9 cellular contexts compared by ENCODE assay signal in the genomic region with DNA sequence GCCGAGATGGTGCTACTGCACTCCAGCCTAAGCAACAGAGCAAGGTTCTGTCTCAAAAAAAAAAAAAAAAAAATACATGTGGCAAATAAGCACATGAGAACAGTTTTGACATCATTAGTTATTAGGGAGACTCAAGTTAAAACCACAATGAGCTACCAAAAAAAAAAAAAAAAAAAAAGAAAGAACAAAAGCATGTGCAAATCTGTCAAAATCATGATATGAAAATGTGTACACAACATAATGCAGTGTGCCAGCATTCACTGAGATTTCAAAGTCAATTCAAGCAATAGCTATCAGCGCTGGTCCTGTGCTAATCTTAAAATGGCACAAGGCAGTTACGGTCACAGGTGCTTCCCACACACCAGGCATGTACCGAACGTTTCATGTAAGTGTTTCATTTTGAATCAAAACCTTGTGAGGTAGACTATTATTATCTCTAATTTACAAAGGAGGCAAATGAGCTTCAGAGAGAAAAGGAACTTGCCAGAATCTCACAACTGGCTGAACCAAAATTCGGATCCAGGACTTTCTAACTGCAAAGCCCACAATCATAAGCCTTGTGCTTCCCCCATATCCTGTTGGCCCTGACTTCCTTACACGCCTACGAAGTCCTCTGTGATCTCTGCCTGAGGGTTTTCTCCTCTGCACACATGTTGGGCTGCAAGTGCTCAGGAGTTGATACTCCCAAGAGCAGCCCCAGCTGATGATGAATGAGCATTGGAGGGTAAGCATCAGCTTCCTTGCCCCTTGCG.
DNase-seq lines count a peak whose midpoint lies in the region; ATAC-seq and TF ChIP-seq lines count a peak whose summit lies in the region.
"Had no signal": no experiment of that assay in that cellular context is flagged by ENCODE, and none has a peak within 500 bp of the region (broad histone marks: within the 10 kb centered on the region; RNA-seq: fewer than 3 reads in every experiment).

No MANE protein-coding gene starts in this region.

- peak; percentile 92 for ATAC-seq in HG02763 (IDR thresholded peaks at IDR 0.05; ENCODE audit: unreplicated experiment)

- H3K9ac ChIP-seq in SK-N-MC (ENCODE audit: insufficient read length): no peak overlapping the region

- H3K27me3 ChIP-seq in transverse colon: no peaks in the 10 kb centered on the region
- no peaks in the 10 kb centered on the region for H3K27me3 ChIP-seq in MG63

- H3K27ac ChIP-seq in SK-N-MC (no peak overlapping the region), transverse colon (peak overlapping the region in 2 of 4 donors; percentile 19 to 72)

- peak; percentile 54 for DNase-seq in stimulated activated CD4-positive, alpha-beta T cell treated with anti-CD3 and anti-CD28 coated beads, Interleukin-15, amount 100 ng/mL, for 24 hours
- DNase-seq in stimulated activated CD4-positive, alpha-beta T cell treated with anti-CD3 and anti-CD28 coated beads, Interleukin-2, amount 100 ng/mL, for 48 hours: no peak
- DNase-seq in SK-N-MC (ENCODE audit: low read depth, low spot score) (peak; percentile 3), transverse colon (peak; percentile 32), HuH-7.5 (ENCODE audit: low spot score) (no peak), NCI-H1048 (lab: John Stamatoyannopoulos, UW) (no peak), MG63 (no peak)
- DNase-seq: activated CD4-positive, CD25-positive, alpha-beta regulatory T cell had no signal

- intact Hi-C loops in transverse colon (cut with DNase I; ENCODE audit: low total_unique reads): no loop called here

- H3K36me3 ChIP-seq in SK-N-MC (ENCODE audit: insufficient read depth, low read length): no peaks in the 10 kb centered on the region
- H3K36me3 ChIP-seq in transverse colon: no peaks in the 10 kb centered on the region
- H3K36me3 ChIP-seq in MG63: no peaks in the 10 kb centered on the region

- no peaks in the 10 kb centered on the region for H3K4me1 ChIP-seq in transverse colon

- TF ChIP-seq CTCF in transverse colon (IDR thresholded peaks at IDR 0.05): no peak

- in situ Hi-C loops in transverse colon (cut with MboI; ENCODE audit: low pct_ligation_motif_present in 1 of 4, low pct_unique_long_range_greater_than_20kb in 1 of 4, low sequenced_read_pairs in 3 of 4): no loop called here

- no peak overlapping the region for H3K4me3 ChIP-seq in SK-N-MC
- no peak overlapping the region for H3K4me3 ChIP-seq in transverse colon
- no peak overlapping the region for H3K4me3 ChIP-seq in MG63

- TF ChIP-seq POLR2A in transverse colon (IDR thresholded peaks at IDR 0.05): no peak

- no peak for TF ChIP-seq EP300 in transverse colon (IDR thresholded peaks at IDR 0.05; ENCODE audit: low read depth)

- 66 to 81% methylated on average over 7 to 9 of the region's 9 CpGs for WGBS in transverse colon (ENCODE audit: low coverage in 1 of 2), 2 donors

- H3K9me3 ChIP-seq in SK-N-MC (ENCODE audit: low read depth, low read length) (no peaks in the 10 kb centered on the region), transverse colon (no peaks in the 10 kb centered on the region), MG63 (no peaks in the 10 kb centered on the region)

Comparison
In these comparisons a context has a peak if more than half of its experiments do, and no peak if none do; other contexts are left out.
1. DNase-seq: peak in stimulated activated CD4-positive, alpha-beta T cell treated with anti-CD3 and anti-CD28 coated beads, Interleukin-15, amount 100 ng/mL, for 24 hours (single experiment), SK-N-MC (single experiment) and transverse colon (single experiment); none in stimulated activated CD4-positive, alpha-beta T cell treated with anti-CD3 and anti-CD28 coated beads, Interleukin-2, amount 100 ng/mL, for 48 hours (0 of 2), HuH-7.5 (single experiment), NCI-H1048 (single experiment) and MG63 (single experiment).